ENCODE assay signal across 24 cellular contexts in genomic region chr10:43000021-43000411, GRCh38.
"Had no signal": no experiment of that assay in that cellular context is flagged by ENCODE, and none has a peak within 500 bp of the region (broad histone marks: within the 10 kb centered on the region; RNA-seq: fewer than 3 reads in every experiment).

No MANE protein-coding gene starts in this region.

- H3K36me3 ChIP-seq: heart left ventricle, neutrophil, right lobe of liver, suprapubic skin, thyroid gland, upper lobe of left lung, vagina had no signal

- H3K36me3 Mint-ChIP-seq: naive thymus-derived CD4-positive, alpha-beta T cell had no signal

- FAIRE-seq: endothelial cell of umbilical vein, frontal cortex, islet of Langerhans had no signal

- H3K27ac Mint-ChIP-seq: endodermal cell; naive thymus-derived CD4-positive, alpha-beta T cell; nephron progenitor cell had no signal

- ATAC-seq: heart left ventricle; naive thymus-derived CD4-positive, alpha-beta T cell had no signal

- H3K27ac ChIP-seq: coronary artery, heart left ventricle, neutrophil, psoas muscle, right lobe of liver, skin epidermis, suprapubic skin, thyroid gland, upper lobe of left lung, vagina had no signal

- H3K9me3 ChIP-seq: heart left ventricle, neutrophil, psoas muscle, right lobe of liver, suprapubic skin, thyroid gland, upper lobe of left lung, vagina had no signal

- H3K27me3 ChIP-seq: heart left ventricle, neutrophil, right lobe of liver, thyroid gland, upper lobe of left lung, vagina had no signal

- DNase-seq: effector CD4-positive, alpha-beta T cell; endodermal cell; hippocampal formation; kidney glomerular epithelial cell; mammary epithelial cell; naive thymus-derived CD4-positive, alpha-beta T cell; nephron progenitor cell; retina; stimulated activated CD4-positive, alpha-beta T cell treated with anti-CD3 and anti-CD28 coated beads, Interleukin-2, amount 100 ng/mL, for 24 hours; stimulated activated CD4-positive, alpha-beta T cell treated with anti-CD3 and anti-CD28 coated beads, Interleukin-4, amount 100 ng/mL, for 4 hours; stimulated activated naive CD4-positive, alpha-beta T cell; thyroid gland; upper lobe of left lung had no signal

- H3K4me1 Mint-ChIP-seq: endodermal cell; naive thymus-derived CD4-positive, alpha-beta T cell had no signal

- H3K9me3 Mint-ChIP-seq: endodermal cell; naive thymus-derived CD4-positive, alpha-beta T cell; nephron progenitor cell had no signal

- H3K4me3 Mint-ChIP-seq: endodermal cell; naive thymus-derived CD4-positive, alpha-beta T cell; nephron progenitor cell had no signal

- H3K4me3 ChIP-seq: coronary artery, heart left ventricle, psoas muscle, right lobe of liver, skin epidermis, suprapubic skin, thyroid gland, upper lobe of left lung, vagina had no signal

- H3K4me1 ChIP-seq: heart left ventricle, psoas muscle, right lobe of liver, suprapubic skin, thyroid gland, upper lobe of left lung, vagina had no signal
